Comparison of ENCODE assay signal across 1 cellular context in genomic region chr10:101570764-101571572, GRCh38.
A peak's percentile ranks its signal among the peaks of the same experiment; 100 is the strongest.
TF ChIP-seq lines count a peak whose summit lies in the region.

No MANE protein-coding gene starts in this region.

TF ChIP-seq in HepG2, 621 proteins besides CTCF, POLR2A, EP300 and RAD21 (continues in another document):
- TF ChIP-seq PATZ1 (CRISPR knock-in tag; IDR thresholded peaks at IDR 0.05) (no peak), SMAD1 (CRISPR knock-in tag; IDR thresholded peaks at IDR 0.05; ENCODE audit: borderline replicate concordance, low read depth) (0 out of 2 replicates have a peak, but pooled peaks have one; percentile 39), CAMTA2 (CRISPR knock-in tag; IDR thresholded peaks at IDR 0.05; ENCODE audit: borderline replicate concordance) (0 out of 2 replicates have a peak, but pooled peaks have one; percentile 14), ZFP90 (CRISPR knock-in tag; IDR thresholded peaks at IDR 0.05; ENCODE audit: borderline replicate concordance) (no peak), ZNF687 (CRISPR knock-in tag; IDR thresholded peaks at IDR 0.05) (peak; percentile 52), HNF4G (IDR thresholded peaks at IDR 0.05; ENCODE audit: borderline replicate concordance, low read depth, low read length) (no peak), HNF4G (CRISPR knock-in tag; IDR thresholded peaks at IDR 0.05; ENCODE audit: borderline replicate concordance, low read depth) (no peak), ARID4A (CRISPR knock-in tag; IDR thresholded peaks at IDR 0.05; ENCODE audit: borderline replicate concordance) (0 out of 2 replicates have a peak, but pooled peaks have one; percentile 7), AGO2 (optimal IDR thresholded peaks at IDR 0.05; ENCODE audit: low read depth, low read length) (peak; percentile 35), HDAC1 (CRISPR knock-in tag; IDR thresholded peaks at IDR 0.05) (0 out of 2 replicates have a peak, but pooled peaks have one; percentile 22), LCORL (IDR thresholded peaks at IDR 0.05) (no peak), LCORL (CRISPR knock-in tag; IDR thresholded peaks at IDR 0.05) (0 out of 2 replicates have a peak, but pooled peaks have one; percentile 17), GLMP (CRISPR knock-in tag; IDR thresholded peaks at IDR 0.05; ENCODE audit: borderline replicate concordance) (no peak), ZBTB39 (CRISPR knock-in tag; IDR thresholded peaks at IDR 0.05) (no peak), ZNF576 (CRISPR knock-in tag; IDR thresholded peaks at IDR 0.05) (peak; percentile 34; the same call in 1 of the 2 replicates), ZNF263 (CRISPR knock-in tag; IDR thresholded peaks at IDR 0.05) (0 out of 2 replicates have a peak, but pooled peaks have one; percentile 36), ARNT2 (CRISPR knock-in tag; IDR thresholded peaks at IDR 0.05; ENCODE audit: low read depth) (no peak), PHF8 (CRISPR knock-in tag; IDR thresholded peaks at IDR 0.05) (no peak), MTERF4 (CRISPR knock-in tag; IDR thresholded peaks at IDR 0.05) (no peak), ZNF609 (CRISPR knock-in tag; IDR thresholded peaks at IDR 0.05; ENCODE audit: borderline replicate concordance) (no peak), PBX3 (CRISPR knock-in tag; IDR thresholded peaks at IDR 0.05; ENCODE audit: borderline replicate concordance) (no peak), ZBTB44 (CRISPR knock-in tag; IDR thresholded peaks at IDR 0.05) (no peak), TERF1 (CRISPR knock-in tag; IDR thresholded peaks at IDR 0.05) (no peak), NR2F6 (IDR thresholded peaks at IDR 0.05) (no peak), NR2F6 (CRISPR knock-in tag; IDR thresholded peaks at IDR 0.05) (no peak)
